ENCODE assay signal across 15 cellular contexts in the genomic region with DNA sequence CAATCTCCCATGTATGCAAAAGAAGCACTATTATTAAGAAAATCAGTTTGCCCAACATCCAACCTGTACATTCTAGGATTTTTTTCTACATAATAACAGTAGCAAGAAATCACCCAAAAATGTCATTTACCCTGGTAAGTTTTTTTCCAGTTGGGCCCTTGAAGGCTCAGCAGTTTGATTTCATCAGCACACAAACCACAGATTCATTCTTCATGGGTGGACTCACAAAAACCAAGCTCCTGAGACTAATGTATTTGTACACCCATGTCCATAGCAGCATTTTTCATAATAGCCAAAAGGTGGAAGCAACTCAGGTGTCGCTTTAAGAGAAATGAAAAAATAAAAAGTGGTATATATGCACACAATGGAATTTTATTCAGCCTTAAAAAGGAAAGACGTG.
DNase-seq lines count a peak whose midpoint lies in the region; ATAC-seq, FAIRE-seq and TF ChIP-seq lines count a peak whose summit lies in the region.
"Had no signal": no experiment of that assay in that cellular context is flagged by ENCODE, and none has a peak within 500 bp of the region (broad histone marks: within the 10 kb centered on the region; RNA-seq: fewer than 3 reads in every experiment).

No MANE protein-coding gene starts in this region.

- no peak overlapping the region for H3K27ac ChIP-seq in suprapubic skin

- no peak for TF ChIP-seq EP300 in suprapubic skin (IDR thresholded peaks at IDR 0.05)

- DNase-seq in EH (ENCODE audit: low read depth), result peak; percentile 6
- DNase-seq in M059J (ENCODE audit: low read depth), result peak; percentile 12
- peak; percentile 45 for DNase-seq in choroid plexus epithelial cell (ENCODE audit: low read depth)
- DNase-seq in NCI-H446 (lab: John Stamatoyannopoulos, UW), result no peak
- DNase-seq in suprapubic skin (ENCODE audit: low spot score in 2 of 2), result no peak
- DNase-seq: BE2C; CD4-positive, alpha-beta T cell; HFFc6; NCI-H187; NCI-H69; SHP77 treated with DMSO at 0.1 percent for 48 hours had no signal

- H3K27me3 ChIP-seq in suprapubic skin, result no peaks in the 10 kb centered on the region
- H3K27me3 ChIP-seq: BE2C had no signal

- H3K4me1 ChIP-seq in suprapubic skin, result no peaks in the 10 kb centered on the region
- H3K4me1 ChIP-seq: BE2C had no signal

- ATAC-seq in GM21447 (IDR thresholded peaks at IDR 0.05; ENCODE audit: unreplicated experiment), result no peak
- ATAC-seq: GM12878 had no signal

- H3K9me3 ChIP-seq in suprapubic skin, result peaks cover 3% of the 10 kb centered on the region
- H3K9me3 ChIP-seq: BE2C had no signal

- WGBS in suprapubic skin, result 89% methylated on average over 2 of the region's 2 CpGs

- FAIRE-seq in islet of Langerhans (lab: Jason Lieb, UNC), result peak; percentile 5
- FAIRE-seq: GM12878, HepG2 had no signal

- H3K36me3 ChIP-seq in suprapubic skin, result no peaks in the 10 kb centered on the region
- H3K36me3 ChIP-seq: BE2C had no signal

- H3K4me3 ChIP-seq in choroid plexus epithelial cell (ENCODE audit: low read depth, low read length) (no peak overlapping the region), suprapubic skin (no peak overlapping the region)
- H3K4me3 ChIP-seq: GM12878 had no signal

- no peak for TF ChIP-seq POLR2A in suprapubic skin (IDR thresholded peaks at IDR 0.05)

- TF ChIP-seq CTCF in choroid plexus epithelial cell (conservative IDR thresholded peaks at IDR 0.05; ENCODE audit: low read depth, low read length), result no peak
- no peak for TF ChIP-seq CTCF in suprapubic skin (IDR thresholded peaks at IDR 0.05)

Comparison
In these comparisons a context has a peak if more than half of its experiments do, and no peak if none do; other contexts are left out.
1. DNase-seq: peak in EH (single experiment), M059J (single experiment) and choroid plexus epithelial cell (single experiment); none in NCI-H446 (0 of 2) and suprapubic skin (0 of 2).